9 cellular contexts compared by ENCODE assay signal in the genomic region with DNA sequence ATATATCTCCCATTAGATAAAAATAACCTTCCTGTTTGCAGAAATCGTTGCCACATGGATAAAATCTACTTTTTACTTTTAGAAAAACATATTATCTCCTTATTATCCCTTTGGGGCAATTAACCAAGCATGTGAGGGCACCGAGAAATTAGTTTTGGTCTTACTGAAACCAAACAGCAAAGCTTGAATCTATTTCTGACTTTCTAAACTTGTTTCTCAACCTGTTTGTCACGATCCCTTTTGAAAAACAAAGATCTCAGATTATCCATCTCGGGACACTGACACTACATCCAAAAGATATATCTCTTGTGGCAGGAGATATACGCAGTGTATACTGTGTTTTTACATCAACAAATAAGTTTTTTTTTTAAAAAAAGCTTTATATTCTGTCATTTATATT. TPM values are rescaled to one million over a fixed set of nuclear protein-coding genes. Genes with fewer than 3 reads are reported as not detected.
DNase-seq lines count a peak whose midpoint lies in the region; FAIRE-seq and TF ChIP-seq lines count a peak whose summit lies in the region.
"Had no signal": no experiment of that assay in that cellular context is flagged by ENCODE, and none has a peak within 500 bp of the region (broad histone marks: within the 10 kb centered on the region; RNA-seq: fewer than 3 reads in every experiment).

No MANE protein-coding gene starts in this region.

- H3K27ac ChIP-seq in hepatocyte (no peak overlapping the region), tibial artery (no peak overlapping the region)

- no peak for FAIRE-seq in RCC 7860 (lab: Jason Lieb, UNC)

- H3K4me3 ChIP-seq in hepatocyte (no peak overlapping the region), tibial artery (peak overlapping the region; percentile 77 to 93)

- H3K36me3 Mint-ChIP-seq in activated naive CD4-positive, alpha-beta T cell treated with anti-CD3 and anti-CD28 coated beads, Interleukin-2, amount 10 ng/mL, durations not matched to agents 7 days and 5 days, result peaks cover 31% of the 10 kb centered on the region
- H3K36me3 Mint-ChIP-seq in activated T-helper 1 cell treated with anti-CD3 and anti-CD28 coated beads, Interleukin-12 subunit alpha, Interleukin-12 subunit beta, Interleukin-2, Interleukin-4 antibody, amounts not matched to agents 30 ng/mL and 10 ng/mL and 1 ng/mL, durations not matched to agents 14 hours and 24 hours and 36 hours (ENCODE audit: low read depth), result peaks cover 43% of the 10 kb centered on the region

- H3K9me3 ChIP-seq in hepatocyte (ENCODE audit: low read depth) (no peaks in the 10 kb centered on the region), tibial artery (no peaks in the 10 kb centered on the region)

- H2AFZ ChIP-seq in hepatocyte, result no peak overlapping the region

- H3K4me1 ChIP-seq in hepatocyte (ENCODE audit: insufficient read depth) (peaks cover 20% of the 10 kb centered on the region), tibial artery (peaks cover 0 to 64% (median 47%) of the 10 kb centered on the region in 4 donors)

- H3K27ac Mint-ChIP-seq in activated naive CD4-positive, alpha-beta T cell treated with anti-CD3 and anti-CD28 coated beads, Interleukin-2, amount 10 ng/mL, durations not matched to agents 7 days and 5 days, result peak overlapping the region; percentile 85
- H3K27ac Mint-ChIP-seq in activated T-helper 1 cell treated with anti-CD3 and anti-CD28 coated beads, Interleukin-12 subunit alpha, Interleukin-12 subunit beta, Interleukin-2, Interleukin-4 antibody, amounts not matched to agents 30 ng/mL and 10 ng/mL and 1 ng/mL, durations not matched to agents 14 hours and 24 hours and 36 hours, result peak overlapping the region; percentile 89

- peak overlapping the region; percentile 67 for H3K4me3 Mint-ChIP-seq in activated naive CD4-positive, alpha-beta T cell treated with anti-CD3 and anti-CD28 coated beads, Interleukin-2, amount 10 ng/mL, durations not matched to agents 7 days and 5 days
- peak overlapping the region; percentile 80 for H3K4me3 Mint-ChIP-seq in activated T-helper 1 cell treated with anti-CD3 and anti-CD28 coated beads, Interleukin-12 subunit alpha, Interleukin-12 subunit beta, Interleukin-2, Interleukin-4 antibody, amounts not matched to agents 30 ng/mL and 10 ng/mL and 1 ng/mL, durations not matched to agents 14 hours and 24 hours and 36 hours

- H4K20me1 ChIP-seq in hepatocyte (ENCODE audit: insufficient read depth, poor library complexity, severe bottlenecking), result peaks cover 27% of the 10 kb centered on the region

- 82% methylated on average over 5 of the region's 5 CpGs for WGBS in hepatocyte (ENCODE audit: low lambda C conversion rate, missing lambda C conversion rate)

- CTCF ChIA-PET in activated naive CD4-positive, alpha-beta T cell treated with anti-CD3 and anti-CD28 coated beads, Interleukin-2, amount 10 ng/mL, durations not matched to agents 7 days and 5 days (lab: Charles Lee), result interaction anchor here (1.4 kb wide), 1 partner anchor 10 kb away, joined by 3 read pairs; no protein-coding TSS in a partner anchor

- H3K4me2 ChIP-seq in hepatocyte, result peak overlapping the region; percentile 86

- intact Hi-C loops in activated T-helper 1 cell treated with anti-CD3 and anti-CD28 coated beads, Interleukin-12 subunit alpha, Interleukin-12 subunit beta, Interleukin-2, Interleukin-4 antibody, amounts not matched to agents 30 ng/mL and 10 ng/mL and 1 ng/mL, durations not matched to agents 14 hours and 24 hours and 36 hours (cut with micrococcal nuclease), result loop anchor here (1.0 to 10.0 kb wide), 8 partner anchors 15 to 1950 kb away; partner anchors contain the start of genes GAS1 and GOLM1
- intact Hi-C loops in tibial artery (cut with DNase I; ENCODE audit: low total_unique reads), result loop anchor here (5.0 kb wide), 1 partner anchor 70 kb away; the partner anchor contains the start of gene ISCA1

- no peaks in the 10 kb centered on the region for H3K27me3 ChIP-seq in hepatocyte
- H3K27me3 ChIP-seq in tibial artery, result no peaks in the 10 kb centered on the region

- H3K36me3 ChIP-seq in hepatocyte (replicated peaks; ENCODE audit: insufficient read depth, low read depth) (no peaks in the 10 kb centered on the region), tibial artery (no peaks in the 10 kb centered on the region)

- TF ChIP-seq CTCF in hepatocyte (IDR thresholded peaks at IDR 0.05; ENCODE audit: poor library complexity), result no peak
- TF ChIP-seq CTCF in tibial artery (IDR thresholded peaks at IDR 0.05), result no peak

- DNase-seq in activated naive CD4-positive, alpha-beta T cell treated with anti-CD3 and anti-CD28 coated beads, Interleukin-2, amount 10 ng/mL, durations not matched to agents 7 days and 5 days, result no peak
- no peak for DNase-seq in activated naive CD4-positive, alpha-beta T cell treated with Interleukin-2 at 50 U/mL for 16 hours
- DNase-seq in activated T-helper 1 cell treated with anti-CD3 and anti-CD28 coated beads, Interleukin-12 subunit alpha, Interleukin-12 subunit beta, Interleukin-2, Interleukin-4 antibody, amounts not matched to agents 30 ng/mL and 10 ng/mL and 1 ng/mL, durations not matched to agents 14 hours and 24 hours and 36 hours (ENCODE audit: low spot score), result no peak
- no peak for DNase-seq in hepatocyte (ENCODE audit: low spot score)
- no peak for DNase-seq in tibial artery
- DNase-seq in hypothalamus (lab: John Stamatoyannopoulos, UW), result no peak
- DNase-seq in RCC 7860 (ENCODE audit: low spot score), result no peak
- DNase-seq in NCI-H2196 (lab: John Stamatoyannopoulos, UW; ENCODE audit: unreplicated experiment), result no peak
- DNase-seq: SIG-M5 had no signal

- peaks cover 66% of the 10 kb centered on the region for H3K4me1 Mint-ChIP-seq in activated naive CD4-positive, alpha-beta T cell treated with anti-CD3 and anti-CD28 coated beads, Interleukin-2, amount 10 ng/mL, durations not matched to agents 7 days and 5 days
- H3K4me1 Mint-ChIP-seq in activated T-helper 1 cell treated with anti-CD3 and anti-CD28 coated beads, Interleukin-12 subunit alpha, Interleukin-12 subunit beta, Interleukin-2, Interleukin-4 antibody, amounts not matched to agents 30 ng/mL and 10 ng/mL and 1 ng/mL, durations not matched to agents 14 hours and 24 hours and 36 hours (ENCODE audit: low read depth), result peaks cover 59% of the 10 kb centered on the region

- H3K9me3 Mint-ChIP-seq in activated naive CD4-positive, alpha-beta T cell treated with anti-CD3 and anti-CD28 coated beads, Interleukin-2, amount 10 ng/mL, durations not matched to agents 7 days and 5 days, result no peaks in the 10 kb centered on the region
- H3K9me3 Mint-ChIP-seq in activated T-helper 1 cell treated with anti-CD3 and anti-CD28 coated beads, Interleukin-12 subunit alpha, Interleukin-12 subunit beta, Interleukin-2, Interleukin-4 antibody, amounts not matched to agents 30 ng/mL and 10 ng/mL and 1 ng/mL, durations not matched to agents 14 hours and 24 hours and 36 hours, result peaks cover 7% of the 10 kb centered on the region

- no peaks in the 10 kb centered on the region for H3K9me2 ChIP-seq in hepatocyte (replicated peaks; ENCODE audit: insufficient read depth)

- H3K27me3 Mint-ChIP-seq in activated naive CD4-positive, alpha-beta T cell treated with anti-CD3 and anti-CD28 coated beads, Interleukin-2, amount 10 ng/mL, durations not matched to agents 7 days and 5 days, result peaks cover 4% of the 10 kb centered on the region
- H3K27me3 Mint-ChIP-seq in activated T-helper 1 cell treated with anti-CD3 and anti-CD28 coated beads, Interleukin-12 subunit alpha, Interleukin-12 subunit beta, Interleukin-2, Interleukin-4 antibody, amounts not matched to agents 30 ng/mL and 10 ng/mL and 1 ng/mL, durations not matched to agents 14 hours and 24 hours and 36 hours (ENCODE audit: insufficient read depth), result peaks cover 10% of the 10 kb centered on the region

- H3K79me2 ChIP-seq in hepatocyte, result peaks cover 68% of the 10 kb centered on the region

RNA-seq across cellular contexts. Expression of gene TUT7, which starts 2.3 kb away (rescaled TPM):
- 44.1 and 44.5 TPM in 2 replicates for total RNA-seq in activated T-helper 1 cell treated with anti-CD3 and anti-CD28 coated beads, Interleukin-12 subunit alpha, Interleukin-12 subunit beta, Interleukin-2, Interleukin-4 antibody, amounts not matched to agents 30 ng/mL and 10 ng/mL and 1 ng/mL, durations not matched to agents 14 hours and 24 hours and 36 hours
- 32.1 and 33.1 TPM in 2 replicates for total RNA-seq in hepatocyte
- 21.5 and 25.1 TPM in 2 replicates for polyA plus RNA-seq in hepatocyte
